1 cellular context compared by ENCODE assay signal in genomic region chr12:112936927-112937326, GRCh38.
TF ChIP-seq lines count a peak whose summit lies in the region.

No MANE protein-coding gene starts in this region.

TF ChIP-seq in HepG2, 621 proteins besides CTCF, POLR2A, EP300 and RAD21:
- TF ChIP-seq TFAP4 (IDR thresholded peaks at IDR 0.05; ENCODE audit: borderline replicate concordance, low read depth): no peak
- TF ChIP-seq HIVEP1 (CRISPR knock-in tag; IDR thresholded peaks at IDR 0.05): no peak
- TF ChIP-seq ZBTB21 (CRISPR knock-in tag; IDR thresholded peaks at IDR 0.05): no peak
- no peak for TF ChIP-seq ZNF263 (CRISPR knock-in tag; IDR thresholded peaks at IDR 0.05)
- no peak for TF ChIP-seq ZNF230 (CRISPR knock-in tag; IDR thresholded peaks at IDR 0.05)
- no peak for TF ChIP-seq ZNF318 (CRISPR knock-in tag; IDR thresholded peaks at IDR 0.05)
- no peak for TF ChIP-seq FOXK2 (IDR thresholded peaks at IDR 0.05)
- TF ChIP-seq GZF1 (CRISPR knock-in tag; IDR thresholded peaks at IDR 0.05): no peak
- TF ChIP-seq CAMTA2 (CRISPR knock-in tag; IDR thresholded peaks at IDR 0.05; ENCODE audit: borderline replicate concordance): no peak
- no peak for TF ChIP-seq ATF7 (IDR thresholded peaks at IDR 0.05)
- TF ChIP-seq ATF7 (CRISPR knock-in tag; IDR thresholded peaks at IDR 0.05): no peak
- no peak for TF ChIP-seq RORA (CRISPR knock-in tag; IDR thresholded peaks at IDR 0.05)
